In the genomic region with DNA sequence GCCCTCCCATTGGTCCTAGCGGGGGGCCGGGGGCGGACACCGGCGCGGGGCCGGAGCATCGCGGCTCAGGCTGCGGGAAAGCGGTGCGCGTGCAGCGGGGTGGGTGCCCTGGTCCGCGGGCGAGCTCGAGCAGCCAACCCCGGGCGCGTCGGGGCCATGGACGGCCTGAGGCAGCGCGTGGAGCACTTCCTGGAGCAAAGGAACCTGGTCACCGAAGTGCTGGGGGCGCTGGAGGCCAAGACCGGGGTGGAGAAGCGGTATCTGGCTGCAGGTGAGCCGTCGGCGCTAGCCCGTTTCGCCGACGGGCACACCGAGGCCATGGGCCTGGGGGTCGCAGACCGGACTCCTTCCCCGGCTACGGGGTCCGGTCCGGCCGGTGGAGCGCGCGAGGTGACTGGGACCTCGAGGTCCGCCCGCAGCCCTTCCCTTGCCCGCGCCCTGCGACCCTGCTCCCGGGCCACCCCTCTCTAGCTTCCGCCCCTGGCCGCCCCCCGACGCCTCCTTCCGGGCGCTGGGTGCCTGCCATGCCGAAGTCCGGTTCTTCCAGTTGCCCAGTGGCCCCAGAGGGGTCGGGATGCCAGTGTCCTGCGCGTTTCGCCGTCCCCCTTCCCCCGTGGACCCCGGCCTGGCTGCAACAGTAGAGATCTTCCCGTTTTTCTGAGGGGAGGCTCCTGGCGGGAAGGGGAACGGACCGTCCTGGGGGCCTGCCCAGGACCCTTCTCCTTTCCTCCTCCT, we compare ENCODE assay signal across 1 cellular context.
TF ChIP-seq lines count a peak whose summit lies in the region.

Gene REEP6, plus strand, starts transcription at position 68 of the 735 bp plus-strand sequence. Its CDS starts 89 bp downstream, at position 157.

TF ChIP-seq in K562, 482 proteins besides CTCF, POLR2A, EP300 and RAD21 (continued from another document and continues in another):
- TF ChIP-seq ZNF140 (CRISPR knock-in tag; IDR thresholded peaks at IDR 0.05) (no peak), NCOA4 (IDR thresholded peaks at IDR 0.05; ENCODE audit: partially characterized antibody) (no peak), ZNF143 (CRISPR knock-in tag; IDR thresholded peaks at IDR 0.05) (no peak), SMAD4 (CRISPR knock-in tag; conservative IDR thresholded peaks at IDR 0.05) (peak; percentile 24; the same call in 1 of the 2 replicates), ARID1B (IDR thresholded peaks at IDR 0.05) (no peak), RB1 (IDR thresholded peaks at IDR 0.05; ENCODE audit: low read depth) (peak; percentile 77; the same call in 1 of the 2 replicates), GATAD2A (IDR thresholded peaks at IDR 0.05) (no peak), ZNF23 (CRISPR knock-in tag; IDR thresholded peaks at IDR 0.05) (no peak), CBFA2T3 (IDR thresholded peaks at IDR 0.05) (no peak), TCF3 (CRISPR knock-in tag; IDR thresholded peaks at IDR 0.05) (no peak), ZHX1 (conservative IDR thresholded peaks at IDR 0.05; ENCODE audit: low read length) (no peak), CBX2 (IDR thresholded peaks at IDR 0.05; ENCODE audit: insufficient read depth, low read length, poor library complexity, severe bottlenecking) (no peak), HDAC8 (tag; IDR thresholded peaks at IDR 0.05) (peak; percentile 64; the same call in 1 of the 2 replicates), MAFG (tag; conservative IDR thresholded peaks at IDR 0.05) (no peak), HMG20B (CRISPR knock-in tag; IDR thresholded peaks at IDR 0.05) (no peak), FOXA1 (IDR thresholded peaks at IDR 0.05; ENCODE audit: borderline replicate concordance) (no peak), HES1 (IDR thresholded peaks at IDR 0.05; ENCODE audit: low read depth) (no peak), SRSF1 (IDR thresholded peaks at IDR 0.05; ENCODE audit: low read depth, low read length) (no peak), DLX4 (CRISPR knock-in tag; IDR thresholded peaks at IDR 0.05) (no peak), MAX (CRISPR knock-in tag; IDR thresholded peaks at IDR 0.05) (peak; percentile 60; the same call in 1 of the 2 replicates), BACH1 (tag; IDR thresholded peaks at IDR 0.05) (no peak), CHD4 (IDR thresholded peaks at IDR 0.05; ENCODE audit: insufficient read depth, insufficient replicate concordance, low read depth, low read length, poor library complexity, severe bottlenecking) (no peak), HMGN3 (IDR thresholded peaks at IDR 0.05; ENCODE audit: borderline replicate concordance, extremely low read depth, insufficient read length, low read depth, low read length) (peak; percentile 41)
- TF ChIP-seq, protein P1, sequence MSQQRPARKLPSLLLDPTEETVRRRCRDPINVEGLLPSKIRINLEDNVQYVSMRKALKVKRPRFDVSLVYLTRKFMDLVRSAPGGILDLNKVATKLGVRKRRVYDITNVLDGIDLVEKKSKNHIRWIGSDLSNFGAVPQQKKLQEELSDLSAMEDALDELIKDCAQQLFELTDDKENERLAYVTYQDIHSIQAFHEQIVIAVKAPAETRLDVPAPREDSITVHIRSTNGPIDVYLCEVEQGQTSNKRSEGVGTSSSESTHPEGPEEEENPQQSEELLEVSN (IDR thresholded peaks at IDR 0.05; ENCODE audit: borderline replicate concordance in 1 of 2, extremely low read depth in 1 of 2, insufficient read depth in 1 of 2, insufficient read length in 1 of 2, low read depth in 1 of 2, low read length in 1 of 2, poor library complexity in 1 of 2, severe bottlenecking in 1 of 2) = peak; percentile 63 to 87
- TF ChIP-seq, protein P2, sequence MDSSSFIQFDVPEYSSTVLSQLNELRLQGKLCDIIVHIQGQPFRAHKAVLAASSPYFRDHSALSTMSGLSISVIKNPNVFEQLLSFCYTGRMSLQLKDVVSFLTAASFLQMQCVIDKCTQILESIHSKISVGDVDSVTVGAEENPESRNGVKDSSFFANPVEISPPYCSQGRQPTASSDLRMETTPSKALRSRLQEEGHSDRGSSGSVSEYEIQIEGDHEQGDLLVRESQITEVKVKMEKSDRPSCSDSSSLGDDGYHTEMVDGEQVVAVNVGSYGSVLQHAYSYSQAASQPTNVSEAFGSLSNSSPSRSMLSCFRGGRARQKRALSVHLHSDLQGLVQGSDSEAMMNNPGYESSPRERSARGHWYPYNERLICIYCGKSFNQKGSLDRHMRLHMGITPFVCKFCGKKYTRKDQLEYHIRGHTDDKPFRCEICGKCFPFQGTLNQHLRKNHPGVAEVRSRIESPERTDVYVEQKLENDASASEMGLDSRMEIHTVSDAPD (CRISPR knock-in tag; IDR thresholded peaks at IDR 0.05) = no peak
- TF ChIP-seq, protein P3, sequence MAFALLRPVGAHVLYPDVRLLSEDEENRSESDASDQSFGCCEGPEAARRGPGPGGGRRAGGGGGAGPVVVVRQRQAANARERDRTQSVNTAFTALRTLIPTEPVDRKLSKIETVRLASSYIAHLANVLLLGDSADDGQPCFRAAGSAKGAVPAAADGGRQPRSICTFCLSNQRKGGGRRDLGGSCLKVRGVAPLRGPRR (CRISPR knock-in tag; IDR thresholded peaks at IDR 0.05) = no peak
- TF ChIP-seq, protein P4, sequence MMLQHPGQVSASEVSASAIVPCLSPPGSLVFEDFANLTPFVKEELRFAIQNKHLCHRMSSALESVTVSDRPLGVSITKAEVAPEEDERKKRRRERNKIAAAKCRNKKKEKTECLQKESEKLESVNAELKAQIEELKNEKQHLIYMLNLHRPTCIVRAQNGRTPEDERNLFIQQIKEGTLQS (IDR thresholded peaks at IDR 0.05) = no peak
- TF ChIP-seq, protein P4 (CRISPR knock-in tag; conservative IDR thresholded peaks at IDR 0.05) = no peak
- TF ChIP-seq, protein P5, sequence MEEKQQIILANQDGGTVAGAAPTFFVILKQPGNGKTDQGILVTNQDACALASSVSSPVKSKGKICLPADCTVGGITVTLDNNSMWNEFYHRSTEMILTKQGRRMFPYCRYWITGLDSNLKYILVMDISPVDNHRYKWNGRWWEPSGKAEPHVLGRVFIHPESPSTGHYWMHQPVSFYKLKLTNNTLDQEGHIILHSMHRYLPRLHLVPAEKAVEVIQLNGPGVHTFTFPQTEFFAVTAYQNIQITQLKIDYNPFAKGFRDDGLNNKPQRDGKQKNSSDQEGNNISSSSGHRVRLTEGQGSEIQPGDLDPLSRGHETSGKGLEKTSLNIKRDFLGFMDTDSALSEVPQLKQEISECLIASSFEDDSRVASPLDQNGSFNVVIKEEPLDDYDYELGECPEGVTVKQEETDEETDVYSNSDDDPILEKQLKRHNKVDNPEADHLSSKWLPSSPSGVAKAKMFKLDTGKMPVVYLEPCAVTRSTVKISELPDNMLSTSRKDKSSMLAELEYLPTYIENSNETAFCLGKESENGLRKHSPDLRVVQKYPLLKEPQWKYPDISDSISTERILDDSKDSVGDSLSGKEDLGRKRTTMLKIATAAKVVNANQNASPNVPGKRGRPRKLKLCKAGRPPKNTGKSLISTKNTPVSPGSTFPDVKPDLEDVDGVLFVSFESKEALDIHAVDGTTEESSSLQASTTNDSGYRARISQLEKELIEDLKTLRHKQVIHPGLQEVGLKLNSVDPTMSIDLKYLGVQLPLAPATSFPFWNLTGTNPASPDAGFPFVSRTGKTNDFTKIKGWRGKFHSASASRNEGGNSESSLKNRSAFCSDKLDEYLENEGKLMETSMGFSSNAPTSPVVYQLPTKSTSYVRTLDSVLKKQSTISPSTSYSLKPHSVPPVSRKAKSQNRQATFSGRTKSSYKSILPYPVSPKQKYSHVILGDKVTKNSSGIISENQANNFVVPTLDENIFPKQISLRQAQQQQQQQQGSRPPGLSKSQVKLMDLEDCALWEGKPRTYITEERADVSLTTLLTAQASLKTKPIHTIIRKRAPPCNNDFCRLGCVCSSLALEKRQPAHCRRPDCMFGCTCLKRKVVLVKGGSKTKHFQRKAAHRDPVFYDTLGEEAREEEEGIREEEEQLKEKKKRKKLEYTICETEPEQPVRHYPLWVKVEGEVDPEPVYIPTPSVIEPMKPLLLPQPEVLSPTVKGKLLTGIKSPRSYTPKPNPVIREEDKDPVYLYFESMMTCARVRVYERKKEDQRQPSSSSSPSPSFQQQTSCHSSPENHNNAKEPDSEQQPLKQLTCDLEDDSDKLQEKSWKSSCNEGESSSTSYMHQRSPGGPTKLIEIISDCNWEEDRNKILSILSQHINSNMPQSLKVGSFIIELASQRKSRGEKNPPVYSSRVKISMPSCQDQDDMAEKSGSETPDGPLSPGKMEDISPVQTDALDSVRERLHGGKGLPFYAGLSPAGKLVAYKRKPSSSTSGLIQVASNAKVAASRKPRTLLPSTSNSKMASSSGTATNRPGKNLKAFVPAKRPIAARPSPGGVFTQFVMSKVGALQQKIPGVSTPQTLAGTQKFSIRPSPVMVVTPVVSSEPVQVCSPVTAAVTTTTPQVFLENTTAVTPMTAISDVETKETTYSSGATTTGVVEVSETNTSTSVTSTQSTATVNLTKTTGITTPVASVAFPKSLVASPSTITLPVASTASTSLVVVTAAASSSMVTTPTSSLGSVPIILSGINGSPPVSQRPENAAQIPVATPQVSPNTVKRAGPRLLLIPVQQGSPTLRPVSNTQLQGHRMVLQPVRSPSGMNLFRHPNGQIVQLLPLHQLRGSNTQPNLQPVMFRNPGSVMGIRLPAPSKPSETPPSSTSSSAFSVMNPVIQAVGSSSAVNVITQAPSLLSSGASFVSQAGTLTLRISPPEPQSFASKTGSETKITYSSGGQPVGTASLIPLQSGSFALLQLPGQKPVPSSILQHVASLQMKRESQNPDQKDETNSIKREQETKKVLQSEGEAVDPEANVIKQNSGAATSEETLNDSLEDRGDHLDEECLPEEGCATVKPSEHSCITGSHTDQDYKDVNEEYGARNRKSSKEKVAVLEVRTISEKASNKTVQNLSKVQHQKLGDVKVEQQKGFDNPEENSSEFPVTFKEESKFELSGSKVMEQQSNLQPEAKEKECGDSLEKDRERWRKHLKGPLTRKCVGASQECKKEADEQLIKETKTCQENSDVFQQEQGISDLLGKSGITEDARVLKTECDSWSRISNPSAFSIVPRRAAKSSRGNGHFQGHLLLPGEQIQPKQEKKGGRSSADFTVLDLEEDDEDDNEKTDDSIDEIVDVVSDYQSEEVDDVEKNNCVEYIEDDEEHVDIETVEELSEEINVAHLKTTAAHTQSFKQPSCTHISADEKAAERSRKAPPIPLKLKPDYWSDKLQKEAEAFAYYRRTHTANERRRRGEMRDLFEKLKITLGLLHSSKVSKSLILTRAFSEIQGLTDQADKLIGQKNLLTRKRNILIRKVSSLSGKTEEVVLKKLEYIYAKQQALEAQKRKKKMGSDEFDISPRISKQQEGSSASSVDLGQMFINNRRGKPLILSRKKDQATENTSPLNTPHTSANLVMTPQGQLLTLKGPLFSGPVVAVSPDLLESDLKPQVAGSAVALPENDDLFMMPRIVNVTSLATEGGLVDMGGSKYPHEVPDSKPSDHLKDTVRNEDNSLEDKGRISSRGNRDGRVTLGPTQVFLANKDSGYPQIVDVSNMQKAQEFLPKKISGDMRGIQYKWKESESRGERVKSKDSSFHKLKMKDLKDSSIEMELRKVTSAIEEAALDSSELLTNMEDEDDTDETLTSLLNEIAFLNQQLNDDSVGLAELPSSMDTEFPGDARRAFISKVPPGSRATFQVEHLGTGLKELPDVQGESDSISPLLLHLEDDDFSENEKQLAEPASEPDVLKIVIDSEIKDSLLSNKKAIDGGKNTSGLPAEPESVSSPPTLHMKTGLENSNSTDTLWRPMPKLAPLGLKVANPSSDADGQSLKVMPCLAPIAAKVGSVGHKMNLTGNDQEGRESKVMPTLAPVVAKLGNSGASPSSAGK (IDR thresholded peaks at IDR 0.05) = no peak
- TF ChIP-seq, protein P6, sequence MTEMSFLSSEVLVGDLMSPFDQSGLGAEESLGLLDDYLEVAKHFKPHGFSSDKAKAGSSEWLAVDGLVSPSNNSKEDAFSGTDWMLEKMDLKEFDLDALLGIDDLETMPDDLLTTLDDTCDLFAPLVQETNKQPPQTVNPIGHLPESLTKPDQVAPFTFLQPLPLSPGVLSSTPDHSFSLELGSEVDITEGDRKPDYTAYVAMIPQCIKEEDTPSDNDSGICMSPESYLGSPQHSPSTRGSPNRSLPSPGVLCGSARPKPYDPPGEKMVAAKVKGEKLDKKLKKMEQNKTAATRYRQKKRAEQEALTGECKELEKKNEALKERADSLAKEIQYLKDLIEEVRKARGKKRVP (CRISPR knock-in tag; IDR thresholded peaks at IDR 0.05) = no peak
- TF ChIP-seq, protein P7, sequence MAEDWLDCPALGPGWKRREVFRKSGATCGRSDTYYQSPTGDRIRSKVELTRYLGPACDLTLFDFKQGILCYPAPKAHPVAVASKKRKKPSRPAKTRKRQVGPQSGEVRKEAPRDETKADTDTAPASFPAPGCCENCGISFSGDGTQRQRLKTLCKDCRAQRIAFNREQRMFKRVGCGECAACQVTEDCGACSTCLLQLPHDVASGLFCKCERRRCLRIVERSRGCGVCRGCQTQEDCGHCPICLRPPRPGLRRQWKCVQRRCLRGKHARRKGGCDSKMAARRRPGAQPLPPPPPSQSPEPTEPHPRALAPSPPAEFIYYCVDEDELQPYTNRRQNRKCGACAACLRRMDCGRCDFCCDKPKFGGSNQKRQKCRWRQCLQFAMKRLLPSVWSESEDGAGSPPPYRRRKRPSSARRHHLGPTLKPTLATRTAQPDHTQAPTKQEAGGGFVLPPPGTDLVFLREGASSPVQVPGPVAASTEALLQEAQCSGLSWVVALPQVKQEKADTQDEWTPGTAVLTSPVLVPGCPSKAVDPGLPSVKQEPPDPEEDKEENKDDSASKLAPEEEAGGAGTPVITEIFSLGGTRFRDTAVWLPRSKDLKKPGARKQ (CRISPR knock-in tag; IDR thresholded peaks at IDR 0.05) = no peak
